In genomic region chr4:40607224-40607623, GRCh38 we compare ENCODE assay signal across 1 cellular context.
TF ChIP-seq lines count a peak whose summit lies in the region.

No MANE protein-coding gene starts in this region.

TF ChIP-seq in IMR-90, 13 proteins besides CTCF, POLR2A, EP300 and RAD21:
- TF ChIP-seq CEBPB (IDR thresholded peaks at IDR 0.05; ENCODE audit: low read depth, low read length) (peak; percentile 37; the same call in 1 of the 2 replicates), MAFK (IDR thresholded peaks at IDR 0.05; ENCODE audit: low read depth, low read length) (no peak)
TF ChIP-seq in IMR-90: peak in this region for 1.
